6 cellular contexts compared by ENCODE assay signal in genomic region chr19:326851-327250, GRCh38.
"Had no signal": no experiment of that assay in that cellular context is flagged by ENCODE, and none has a peak within 500 bp of the region (broad histone marks: within the 10 kb centered on the region; RNA-seq: fewer than 3 reads in every experiment).

No MANE protein-coding gene starts in this region.

- ATAC-seq: K562 had no signal

- H3K27ac ChIP-seq: GM23248 had no signal

- DNase-seq: GM23248, GOT3, H9, HCEC 1CT, IMR-90 had no signal

- H3K4me3 ChIP-seq: GM23248, K562 had no signal
